In the genomic region with DNA sequence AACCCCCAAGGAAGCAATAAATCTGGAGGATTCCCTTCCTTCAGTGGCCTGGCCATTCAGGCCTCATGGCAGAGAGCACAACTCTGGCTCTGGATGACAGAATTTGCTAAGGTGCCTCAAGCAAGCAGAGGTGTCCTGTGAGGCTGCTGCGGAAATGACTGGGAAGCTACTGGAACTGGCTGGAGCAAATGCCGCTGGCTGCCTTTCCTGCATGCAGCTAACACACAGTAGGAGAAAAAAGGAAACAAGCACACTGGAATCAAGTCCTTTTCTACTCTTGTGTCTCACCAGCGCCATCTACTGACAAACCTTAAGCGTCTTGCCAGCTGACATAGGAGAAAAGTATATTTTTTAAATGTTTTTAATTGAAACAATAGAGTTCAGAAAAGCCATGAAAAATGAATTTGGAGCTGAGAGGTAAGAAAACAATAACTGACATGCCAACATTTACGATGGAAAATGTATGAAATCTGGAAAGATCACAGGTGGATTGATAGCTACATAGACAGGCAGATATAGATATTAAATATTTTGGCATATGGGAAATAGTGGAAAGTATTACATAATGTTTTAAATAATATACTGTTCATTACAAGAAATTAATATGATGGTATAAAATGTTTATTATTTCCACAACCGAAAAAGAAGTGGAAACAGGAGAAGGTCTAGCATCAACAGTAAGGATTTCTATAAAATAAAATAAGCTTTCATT, we compare ENCODE assay signal across 8 cellular contexts.
DNase-seq lines count a peak whose midpoint lies in the region; ATAC-seq, FAIRE-seq and TF ChIP-seq lines count a peak whose summit lies in the region.

No MANE protein-coding gene starts in this region.

- DNase-seq in Calu3 (peak; percentile 66), GM19239 (ENCODE audit: insufficient read length, low spot score) (peak; percentile 2), NCI-H510A (lab: John Stamatoyannopoulos, UW) (peak; percentile 35), anterior cingulate cortex (lab: John Stamatoyannopoulos, UW) (peak in 31 of 58 donors; percentile 3 to 60 (median 16)), iPS-NIHi7 (ENCODE audit: extremely low spot score) (peak; percentile 78), thoracic aorta (ENCODE audit: low spot score) (no peak)

- intact Hi-C loops in Calu3 (cut with micrococcal nuclease; ENCODE audit: unreplicated experiment), result loop anchor here (1.0 to 10.0 kb wide), 5 partner anchors 74 to 921 kb away; no protein-coding TSS in a partner anchor

- H3K4me1 ChIP-seq in thoracic aorta (ENCODE audit: control insufficient read depth in 1 of 2, low read depth in 2 of 2), result no peaks in the 10 kb centered on the region

- TF ChIP-seq CTCF in Calu3 (IDR thresholded peaks at IDR 0.05; ENCODE audit: unreplicated experiment) (peak; percentile 85), thoracic aorta (IDR thresholded peaks at IDR 0.05) (peak; percentile 69)

- no peaks in the 10 kb centered on the region for H3K9me3 ChIP-seq in thoracic aorta

- ATAC-seq in HG03521 (IDR thresholded peaks at IDR 0.05; ENCODE audit: unreplicated experiment) (peak; percentile 59), thoracic aorta (ENCODE audit: insufficient number of reproducible peaks, low FRiP score, low read depth) (no peak), esophagus mucosa (no peak)

- BruUV-seq in Calu3 (replicated peaks; lab: Mats Ljungman, UMichigan), result no TSS peak

- peak; percentile 71 for FAIRE-seq in GM19239 (lab: Jason Lieb, UNC)

- CTCF ChIA-PET in Calu3 (lab: Charles Lee), result interaction anchor here (0.6 to 1.3 kb wide), 4 partner anchors 220 to 770 kb away, joined by 3 to 4 read pairs (median 3); no protein-coding TSS in a partner anchor

- no peaks in the 10 kb centered on the region for H3K36me3 Mint-ChIP-seq in Calu3 (ENCODE audit: insufficient read depth, unreplicated experiment)

- H3K4me3 ChIP-seq in thoracic aorta, result peak overlapping the region; percentile 40

- no peaks in the 10 kb centered on the region for H3K27me3 ChIP-seq in thoracic aorta (replicated peaks; ENCODE audit: insufficient read depth)

- no peak overlapping the region for H3K4me3 Mint-ChIP-seq in Calu3 (ENCODE audit: low read depth, unreplicated experiment)

- no peak overlapping the region for H3K27ac Mint-ChIP-seq in Calu3 (ENCODE audit: unreplicated experiment)

- no peaks in the 10 kb centered on the region for H3K27me3 Mint-ChIP-seq in Calu3 (ENCODE audit: unreplicated experiment)

- H3K9me3 Mint-ChIP-seq in Calu3 (ENCODE audit: low read depth, unreplicated experiment), result no peaks in the 10 kb centered on the region

- no peaks in the 10 kb centered on the region for H3K4me1 Mint-ChIP-seq in Calu3 (ENCODE audit: low read depth, unreplicated experiment)

- no peaks in the 10 kb centered on the region for H3K36me3 ChIP-seq in thoracic aorta

- H3K27ac ChIP-seq in thoracic aorta, result no peak overlapping the region
